Comparison of ENCODE assay signal across 1 cellular context in genomic region chr4:2910409-2910808, GRCh38.
TF ChIP-seq lines count a peak whose summit lies in the region.

No MANE protein-coding gene starts in this region.

TF ChIP-seq in H1, 55 proteins besides CTCF, POLR2A, EP300 and RAD21:
- TF ChIP-seq JUN (IDR thresholded peaks at IDR 0.05; ENCODE audit: low read depth, low read length) (no peak), CBX8 (IDR thresholded peaks at IDR 0.05; ENCODE audit: borderline replicate concordance, low read depth, low read length) (no peak), CHD7 (IDR thresholded peaks at IDR 0.05; ENCODE audit: insufficient replicate concordance, low read length) (no peak), SRF (IDR thresholded peaks at IDR 0.05; ENCODE audit: low read depth, low read length) (no peak), RBBP5 (IDR thresholded peaks at IDR 0.05; ENCODE audit: borderline replicate concordance, low read depth, low read length) (no peak), SAP30 (IDR thresholded peaks at IDR 0.05; ENCODE audit: insufficient read depth, insufficient replicate concordance, low read length) (no peak), TAF1 (IDR thresholded peaks at IDR 0.05; ENCODE audit: low read depth, low read length) (no peak), CHD1 (IDR thresholded peaks at IDR 0.05; ENCODE audit: low read depth, low read length) (no peak), HDAC2 (IDR thresholded peaks at IDR 0.05; ENCODE audit: borderline replicate concordance in 1 of 2, low read depth in 2 of 2, low read length in 2 of 2) (no peak), ATF2 (IDR thresholded peaks at IDR 0.05; ENCODE audit: low read length) (no peak), SP4 (IDR thresholded peaks at IDR 0.05; ENCODE audit: low read length) (no peak), CREB1 (IDR thresholded peaks at IDR 0.05) (no peak), TAF7 (optimal IDR thresholded peaks at IDR 0.05; ENCODE audit: borderline replicate concordance, low read depth, low read length) (no peak), POU5F1 (IDR thresholded peaks at IDR 0.05; ENCODE audit: low read depth, low read length) (no peak), TCF12 (IDR thresholded peaks at IDR 0.05; ENCODE audit: low read depth, low read length) (no peak), FOSL1 (IDR thresholded peaks at IDR 0.05; ENCODE audit: insufficient read depth, low read depth, low read length) (no peak), CTBP2 (IDR thresholded peaks at IDR 0.05; ENCODE audit: borderline replicate concordance, insufficient read depth, insufficient read length, low read length) (no peak)
TF ChIP-seq in H1: peak in this region for 0.
